In the genomic region with DNA sequence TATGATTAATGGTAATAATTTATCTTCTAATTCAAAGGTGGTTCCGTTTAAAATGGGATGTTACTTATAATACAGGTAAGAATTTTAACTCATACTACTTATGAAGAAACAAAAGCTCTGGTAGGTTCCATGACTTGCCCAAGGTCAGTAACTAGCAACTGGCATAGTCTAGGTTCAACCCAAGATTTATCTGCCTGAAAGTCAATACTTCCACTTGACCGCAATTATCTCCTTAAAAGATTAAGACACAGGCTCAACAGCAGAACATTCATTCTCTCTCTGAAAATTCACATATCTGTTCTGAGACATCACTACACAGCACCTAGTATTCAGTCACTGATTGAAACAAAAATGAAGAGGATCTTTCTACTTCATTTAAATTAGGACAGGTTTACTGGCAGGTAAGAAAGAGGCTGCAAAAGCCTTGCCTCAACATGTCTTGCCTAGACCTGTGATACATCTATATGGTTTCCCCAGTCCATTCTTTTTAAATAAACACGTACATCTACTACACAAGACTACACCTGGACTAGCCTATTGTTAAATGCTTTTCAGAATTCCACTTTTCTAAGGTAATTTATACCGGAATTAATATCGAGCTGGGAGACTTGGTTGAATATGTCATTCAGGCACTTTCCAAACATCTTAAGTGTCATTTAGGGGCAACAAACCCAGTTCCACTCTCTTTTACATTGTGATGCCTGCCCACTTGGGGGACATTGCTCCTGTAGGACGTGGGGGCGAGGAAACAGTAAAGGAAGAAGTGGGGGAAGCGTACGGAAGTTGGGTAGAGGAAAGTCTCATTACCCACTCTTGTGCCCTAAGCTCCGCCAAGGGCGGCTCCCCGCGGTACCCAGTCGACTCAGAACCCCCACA, we compare ENCODE assay signal across 8 cellular contexts. TPM values are rescaled to one million over a fixed set of nuclear protein-coding genes. Genes with fewer than 3 reads are reported as not detected.
DNase-seq lines count a peak whose midpoint lies in the region; ATAC-seq and FAIRE-seq lines count a peak whose summit lies in the region.

No MANE protein-coding gene starts in this region.

- peaks cover 7% of the 10 kb centered on the region for H3K36me3 Mint-ChIP-seq in activated naive CD4-positive, alpha-beta T cell treated with anti-CD3 and anti-CD28 coated beads, Interleukin-2, amount 10 ng/mL, durations not matched to agents 7 days and 5 days
- no peaks in the 10 kb centered on the region for H3K36me3 Mint-ChIP-seq in stimulated activated memory B cell treated with anti-CD40 and anti-IgM and Interleukin-4, amounts not matched to agents 10 μg/mL and 1 μg/mL and 100 μg/mL, for 72 hours

- peak overlapping the region; percentile 91 for H3K4me3 Mint-ChIP-seq in activated naive CD4-positive, alpha-beta T cell treated with anti-CD3 and anti-CD28 coated beads, Interleukin-2, amount 10 ng/mL, durations not matched to agents 7 days and 5 days
- H3K4me3 Mint-ChIP-seq in stimulated activated memory B cell treated with anti-CD40 and anti-IgM and Interleukin-4, amounts not matched to agents 10 μg/mL and 1 μg/mL and 100 μg/mL, for 72 hours, result peak overlapping the region; percentile 90

- no peaks in the 10 kb centered on the region for H3K27me3 Mint-ChIP-seq in activated naive CD4-positive, alpha-beta T cell treated with anti-CD3 and anti-CD28 coated beads, Interleukin-2, amount 10 ng/mL, durations not matched to agents 7 days and 5 days
- H3K27me3 Mint-ChIP-seq in stimulated activated memory B cell treated with anti-CD40 and anti-IgM and Interleukin-4, amounts not matched to agents 10 μg/mL and 1 μg/mL and 100 μg/mL, for 72 hours, result no peaks in the 10 kb centered on the region

- H3K27ac Mint-ChIP-seq in activated naive CD4-positive, alpha-beta T cell treated with anti-CD3 and anti-CD28 coated beads, Interleukin-2, amount 10 ng/mL, durations not matched to agents 7 days and 5 days, result peak overlapping the region; percentile 91
- H3K27ac Mint-ChIP-seq in stimulated activated memory B cell treated with anti-CD40 and anti-IgM and Interleukin-4, amounts not matched to agents 10 μg/mL and 1 μg/mL and 100 μg/mL, for 72 hours, result peak overlapping the region; percentile 78

- H2AFZ ChIP-seq in Karpas-422 (ENCODE audit: low read length), result no peak overlapping the region

- no peaks in the 10 kb centered on the region for H3K27me3 ChIP-seq in Karpas-422 (ENCODE audit: low read length)
- no peaks in the 10 kb centered on the region for H3K27me3 ChIP-seq in iPS DF 6.9 (ENCODE audit: control insufficient read depth, insufficient read depth, low read length)

- no peaks in the 10 kb centered on the region; the same call in 1 of the 2 replicates for H4K20me1 ChIP-seq in Karpas-422 (ENCODE audit: insufficient read depth, low read depth, low read length)

- WGBS in iPS DF 6.9 (ENCODE audit: insufficient coverage, insufficient read length), result no CpG with 5 or more reads among the region's 14 CpGs

- no peaks in the 10 kb centered on the region for H3K9me2 ChIP-seq in Karpas-422 (replicated peaks; ENCODE audit: insufficient read depth, low read length)

- CTCF ChIA-PET in activated naive CD4-positive, alpha-beta T cell treated with anti-CD3 and anti-CD28 coated beads, Interleukin-2, amount 10 ng/mL, durations not matched to agents 7 days and 5 days (lab: Charles Lee), result interaction anchor here (0.5 kb wide), 1 partner anchor 14 kb away, joined by 3 read pairs; no protein-coding TSS in a partner anchor

- peaks cover 65% of the 10 kb centered on the region for H3K79me2 ChIP-seq in Karpas-422 (ENCODE audit: low read length)

- peak overlapping the region; percentile 96 for H3K9ac ChIP-seq in Karpas-422 (ENCODE audit: low read length)

- H3K9me3 Mint-ChIP-seq in activated naive CD4-positive, alpha-beta T cell treated with anti-CD3 and anti-CD28 coated beads, Interleukin-2, amount 10 ng/mL, durations not matched to agents 7 days and 5 days, result no peaks in the 10 kb centered on the region
- H3K9me3 Mint-ChIP-seq in stimulated activated memory B cell treated with anti-CD40 and anti-IgM and Interleukin-4, amounts not matched to agents 10 μg/mL and 1 μg/mL and 100 μg/mL, for 72 hours, result no peaks in the 10 kb centered on the region

- ATAC-seq in GM18502 (IDR thresholded peaks at IDR 0.05; ENCODE audit: poor library complexity, unreplicated experiment), result peak; percentile 17
- ATAC-seq in stimulated activated memory B cell treated with anti-CD40 and anti-IgM and Interleukin-4, amounts not matched to agents 10 μg/mL and 1 μg/mL and 100 μg/mL, for 72 hours, result peak; percentile 21

- peak overlapping the region; percentile 98 for H3K4me2 ChIP-seq in Karpas-422 (ENCODE audit: low read depth, low read length, poor library complexity, severe bottlenecking)

- DNase-seq in Karpas-422, result peak; percentile 67
- no peak for DNase-seq in activated naive CD4-positive, alpha-beta T cell treated with anti-CD3 and anti-CD28 coated beads, Interleukin-2, amount 10 ng/mL, durations not matched to agents 7 days and 5 days
- no peak for DNase-seq in iPS DF 6.9 (ENCODE audit: low read depth, low spot score)
- no peak for DNase-seq in NCI-H2081 treated with DMSO at 0.1 percent for 48 hours (lab: John Stamatoyannopoulos, UW)
- DNase-seq in NCI-H2029 (lab: John Stamatoyannopoulos, UW), result no peak
- no peak for DNase-seq in urothelium cell line (ENCODE audit: low spot score)

- peak overlapping the region; percentile 96 for H3K4me3 ChIP-seq in Karpas-422 (ENCODE audit: low read length)
- peak overlapping the region; percentile 86; the same call in 1 of the 2 replicates for H3K4me3 ChIP-seq in iPS DF 6.9 (ENCODE audit: low read length)

- no peaks in the 10 kb centered on the region for H3K36me3 ChIP-seq in Karpas-422 (ENCODE audit: insufficient read depth, low read length)
- no peaks in the 10 kb centered on the region for H3K36me3 ChIP-seq in iPS DF 6.9 (ENCODE audit: control insufficient read depth, insufficient read depth, low read length)

- peaks cover 22% of the 10 kb centered on the region for H3K4me1 Mint-ChIP-seq in activated naive CD4-positive, alpha-beta T cell treated with anti-CD3 and anti-CD28 coated beads, Interleukin-2, amount 10 ng/mL, durations not matched to agents 7 days and 5 days
- H3K4me1 Mint-ChIP-seq in stimulated activated memory B cell treated with anti-CD40 and anti-IgM and Interleukin-4, amounts not matched to agents 10 μg/mL and 1 μg/mL and 100 μg/mL, for 72 hours, result peaks cover 16% of the 10 kb centered on the region

- peak overlapping the region; percentile 72 for H3K27ac ChIP-seq in Karpas-422 (ENCODE audit: low read length)
- H3K27ac ChIP-seq in iPS DF 6.9 (ENCODE audit: low read length), result no peak overlapping the region

- H3K9me3 ChIP-seq in Karpas-422 (ENCODE audit: low read length), result no peaks in the 10 kb centered on the region
- H3K9me3 ChIP-seq in iPS DF 6.9 (ENCODE audit: control insufficient read depth, insufficient read depth, low read length), result no peaks in the 10 kb centered on the region

- no peak for FAIRE-seq in urothelium cell line (lab: Jason Lieb, UNC)

- H3K4me1 ChIP-seq in Karpas-422 (ENCODE audit: low read length), result peaks cover 34% of the 10 kb centered on the region
- H3K4me1 ChIP-seq in iPS DF 6.9 (ENCODE audit: control insufficient read depth, insufficient read depth, low read length), result no peaks in the 10 kb centered on the region

RNA-seq across cellular contexts. Expression of a gene that starts 1.1 kb away (rescaled TPM):
- 29.1 and 37.1 TPM in 2 replicates for total RNA-seq in Karpas-422 (2014; rRNA removed; shearing (Covaris generic); ENCODE audit: low replicate concordance)

RNA-seq across cellular contexts. Expression of a gene that starts 26.3 kb away (rescaled TPM):
- 24.7 and 223 TPM in 2 replicates for total RNA-seq in Karpas-422 (2014; rRNA removed; shearing (Covaris generic); ENCODE audit: low replicate concordance)

RNA-seq across cellular contexts. Expression of a gene that starts 32.7 kb away (rescaled TPM):
- 9.2 and 11.9 TPM in 2 replicates for total RNA-seq in Karpas-422 (2014; rRNA removed; shearing (Covaris generic); ENCODE audit: low replicate concordance)
